ENCODE assay signal across 27 cellular contexts in genomic region chr1:11295905-11296304, GRCh38.
"Had no signal": no experiment of that assay in that cellular context is flagged by ENCODE, and none has a peak within 500 bp of the region (broad histone marks: within the 10 kb centered on the region; RNA-seq: fewer than 3 reads in every experiment).

No MANE protein-coding gene starts in this region.

- DNase-seq: activated CD4-positive, alpha-beta T cell treated with anti-CD3 and anti-CD28 coated beads, Interleukin-2, amount 10 ng/mL, durations not matched to agents 24 days and 14 days; activated CD8-positive, alpha-beta memory T cell treated with anti-CD3 and anti-CD28 coated beads, Interleukin-2, amount 10 ng/mL, durations not matched to agents 7 days and 5 days; activated CD8-positive, alpha-beta T cell treated with anti-CD3 and anti-CD28 coated beads, Interleukin-2, amount 10 ng/mL, durations not matched to agents 7 days and 5 days; activated effector memory CD4-positive, alpha-beta T cell treated with Interleukin-2 at 50 U/mL for 16 hours; activated naive CD4-positive, alpha-beta T cell treated with anti-CD3 and anti-CD28 coated beads, Interleukin-2, amount 50 U/mL, for 16 hours; aorta; body of pancreas; dorsolateral prefrontal cortex; effector memory CD4-positive, alpha-beta T cell; left cardiac atrium; left ventricle myocardium superior; mucosa of descending colon; nephron progenitor cell; ovary; right lobe of liver; stimulated activated CD4-positive, alpha-beta T cell treated with anti-CD3 and anti-CD28 coated beads, Interleukin-2, amount 100 ng/mL, for 48 hours; T-helper 9 cell; trophoblast cell had no signal

- H3K79me2 ChIP-seq: hepatocyte had no signal

- H3K27me3 Mint-ChIP-seq: activated CD4-positive, alpha-beta T cell treated with anti-CD3 and anti-CD28 coated beads, Interleukin-2, amount 10 ng/mL, durations not matched to agents 24 days and 14 days; activated CD8-positive, alpha-beta memory T cell treated with anti-CD3 and anti-CD28 coated beads, Interleukin-2, amount 10 ng/mL, durations not matched to agents 7 days and 5 days; progenitor cell of endocrine pancreas; stimulated activated naive CD8-positive, alpha-beta T cell treated with anti-CD3 and anti-CD28 coated beads, Interleukin-15, Interleukin-2, amounts not matched to agents 100 ng/mL and 50 ng/mL, for 24 hours had no signal

- H3K4me3 ChIP-seq: body of pancreas, cardiac muscle cell, coronary artery, dorsolateral prefrontal cortex, hepatocyte, mucosa of descending colon, ovary, right lobe of liver, thoracic aorta had no signal

- H3K27ac ChIP-seq: body of pancreas, cardiac muscle cell, coronary artery, dorsolateral prefrontal cortex, hepatocyte, neutrophil, ovary, right lobe of liver, thoracic aorta, VCaP had no signal

- H3K9me3 ChIP-seq: body of pancreas, mucosa of descending colon, neutrophil, ovary, right lobe of liver, thoracic aorta had no signal

- ATAC-seq: activated CD4-positive, CD25-positive, alpha-beta regulatory T cell treated with anti-CD3 and anti-CD28 coated beads, Interleukin-2, amount 50 U/mL, for 24 hours; activated CD8-positive, alpha-beta memory T cell treated with anti-CD3 and anti-CD28 coated beads, Interleukin-2, amount 10 ng/mL, durations not matched to agents 7 days and 5 days; activated CD8-positive, alpha-beta T cell treated with anti-CD3 and anti-CD28 coated beads, Interleukin-2, amount 10 ng/mL, durations not matched to agents 7 days and 5 days; body of pancreas; left cardiac atrium; left ventricle myocardium superior; mucosa of descending colon; right lobe of liver had no signal

- H3K4me1 ChIP-seq: body of pancreas had no signal

- H3K27me3 ChIP-seq: body of pancreas, cardiac muscle cell, dorsolateral prefrontal cortex, hepatocyte, neutrophil, ovary, right lobe of liver had no signal

- H3K4me2 ChIP-seq: hepatocyte had no signal

- H2AFZ ChIP-seq: hepatocyte had no signal

- H3K36me3 ChIP-seq: cardiac muscle cell, ovary, right lobe of liver, thoracic aorta had no signal

- H3K27ac Mint-ChIP-seq: activated CD4-positive, alpha-beta T cell treated with anti-CD3 and anti-CD28 coated beads, Interleukin-2, amount 10 ng/mL, durations not matched to agents 24 days and 14 days; nephron progenitor cell; stimulated activated naive CD8-positive, alpha-beta T cell treated with anti-CD3 and anti-CD28 coated beads, Interleukin-15, Interleukin-2, amounts not matched to agents 100 ng/mL and 50 ng/mL, for 24 hours had no signal

- H3K4me3 Mint-ChIP-seq: activated CD8-positive, alpha-beta memory T cell treated with anti-CD3 and anti-CD28 coated beads, Interleukin-2, amount 10 ng/mL, durations not matched to agents 7 days and 5 days; activated CD8-positive, alpha-beta T cell treated with anti-CD3 and anti-CD28 coated beads, Interleukin-2, amount 10 ng/mL, durations not matched to agents 7 days and 5 days; nephron progenitor cell; stimulated activated naive CD8-positive, alpha-beta T cell treated with anti-CD3 and anti-CD28 coated beads, Interleukin-15, Interleukin-2, amounts not matched to agents 100 ng/mL and 50 ng/mL, for 24 hours had no signal

- H3K9me3 Mint-ChIP-seq: activated CD4-positive, alpha-beta T cell treated with anti-CD3 and anti-CD28 coated beads, Interleukin-2, amount 10 ng/mL, durations not matched to agents 24 days and 14 days; nephron progenitor cell; stimulated activated naive CD8-positive, alpha-beta T cell treated with anti-CD3 and anti-CD28 coated beads, Interleukin-15, Interleukin-2, amounts not matched to agents 100 ng/mL and 50 ng/mL, for 24 hours had no signal
